ENCODE assay signal across 22 cellular contexts in genomic region chr4:15161439-15161838, GRCh38.
"Had no signal": no experiment of that assay in that cellular context is flagged by ENCODE, and none has a peak within 500 bp of the region (broad histone marks: within the 10 kb centered on the region; RNA-seq: fewer than 3 reads in every experiment).

No MANE protein-coding gene starts in this region.

- DNase-seq: activated CD4-positive, alpha-beta T cell treated with anti-CD3 and anti-CD28 coated beads, Interleukin-2, amount 10 ng/mL, durations not matched to agents 24 days and 14 days; activated CD8-positive, alpha-beta T cell treated with anti-CD3 and anti-CD28 coated beads, Interleukin-2, amount 10 ng/mL, durations not matched to agents 7 days and 5 days; activated naive CD4-positive, alpha-beta T cell treated with anti-CD3 and anti-CD28 coated beads, Interleukin-2, amount 10 ng/mL, durations not matched to agents 7 days and 5 days; activated naive CD8-positive, alpha-beta T cell treated with anti-CD3 and anti-CD28 coated beads, Interleukin-2, amount 50 U/mL, for 24 hours; activated T-cell treated with anti-CD3 and anti-CD28 coated beads, Interleukin-2, amount 50 U/mL, for 24 hours; anterior cingulate cortex; colonic mucosa; erythroblast; heart left ventricle; immature natural killer cell; kidney glomerular epithelial cell; left ventricle myocardium inferior; mammary epithelial cell; psoas muscle; right cardiac atrium; small intestine; stimulated activated CD4-positive, alpha-beta T cell treated with anti-CD3 and anti-CD28 coated beads, Interleukin-4, amount 100 ng/mL, for 1 hour; upper lobe of right lung had no signal

- H3K36me3 Mint-ChIP-seq: activated naive CD4-positive, alpha-beta T cell treated with anti-CD3 and anti-CD28 coated beads, Interleukin-2, amount 10 ng/mL, durations not matched to agents 7 days and 5 days; immature natural killer cell had no signal

- H3K4me3 Mint-ChIP-seq: activated CD4-positive, alpha-beta T cell treated with anti-CD3 and anti-CD28 coated beads, Interleukin-2, amount 10 ng/mL, durations not matched to agents 24 days and 14 days; activated CD8-positive, alpha-beta T cell treated with anti-CD3 and anti-CD28 coated beads, Interleukin-2, amount 10 ng/mL, durations not matched to agents 7 days and 5 days; activated naive CD4-positive, alpha-beta T cell treated with anti-CD3 and anti-CD28 coated beads, Interleukin-2, amount 10 ng/mL, durations not matched to agents 7 days and 5 days; activated naive CD8-positive, alpha-beta T cell treated with anti-CD3 and anti-CD28 coated beads, Interleukin-2, amount 50 U/mL, for 24 hours; activated T-cell treated with anti-CD3 and anti-CD28 coated beads, Interleukin-2, amount 50 U/mL, for 24 hours; central memory CD8-positive, alpha-beta T cell; immature natural killer cell; T-helper 2 cell treated with Interferon-gamma antibody and Interleukin-4, amounts not matched to agents 5 μg/mL and 100 μg/mL, for 36 hours had no signal

- H3K4me1 ChIP-seq: colonic mucosa, gastroesophageal sphincter, heart left ventricle, left ventricle myocardium inferior, psoas muscle, upper lobe of right lung had no signal

- H3K27ac Mint-ChIP-seq: activated CD4-positive, alpha-beta T cell treated with anti-CD3 and anti-CD28 coated beads, Interleukin-2, amount 10 ng/mL, durations not matched to agents 24 days and 14 days; activated CD8-positive, alpha-beta T cell treated with anti-CD3 and anti-CD28 coated beads, Interleukin-2, amount 10 ng/mL, durations not matched to agents 7 days and 5 days; activated naive CD4-positive, alpha-beta T cell treated with anti-CD3 and anti-CD28 coated beads, Interleukin-2, amount 10 ng/mL, durations not matched to agents 7 days and 5 days; activated naive CD8-positive, alpha-beta T cell treated with anti-CD3 and anti-CD28 coated beads, Interleukin-2, amount 50 U/mL, for 24 hours; activated T-cell treated with anti-CD3 and anti-CD28 coated beads, Interleukin-2, amount 50 U/mL, for 24 hours; immature natural killer cell; T-helper 2 cell treated with Interferon-gamma antibody and Interleukin-4, amounts not matched to agents 5 μg/mL and 100 μg/mL, for 36 hours had no signal

- H3K4me3 ChIP-seq: colonic mucosa, gastroesophageal sphincter, heart left ventricle, left ventricle myocardium inferior, psoas muscle, thoracic aorta, upper lobe of right lung had no signal

- H3K27ac ChIP-seq: colonic mucosa, gastroesophageal sphincter, heart left ventricle, left ventricle myocardium inferior, psoas muscle, upper lobe of right lung had no signal

- H3K9me3 Mint-ChIP-seq: activated CD4-positive, alpha-beta T cell treated with anti-CD3 and anti-CD28 coated beads, Interleukin-2, amount 10 ng/mL, durations not matched to agents 24 days and 14 days; activated naive CD4-positive, alpha-beta T cell treated with anti-CD3 and anti-CD28 coated beads, Interleukin-2, amount 10 ng/mL, durations not matched to agents 7 days and 5 days; activated T-cell treated with anti-CD3 and anti-CD28 coated beads, Interleukin-2, amount 50 U/mL, for 24 hours; T-helper 2 cell treated with Interferon-gamma antibody and Interleukin-4, amounts not matched to agents 5 μg/mL and 100 μg/mL, for 36 hours had no signal

- H3K9me3 ChIP-seq: colonic mucosa, gastroesophageal sphincter, left ventricle myocardium inferior, psoas muscle, thoracic aorta, upper lobe of right lung had no signal

- H3K27me3 ChIP-seq: colonic mucosa, gastroesophageal sphincter, heart left ventricle, upper lobe of right lung had no signal

- ATAC-seq: activated CD8-positive, alpha-beta T cell treated with anti-CD3 and anti-CD28 coated beads, Interleukin-2, amount 10 ng/mL, durations not matched to agents 7 days and 5 days; activated naive CD8-positive, alpha-beta T cell treated with anti-CD3 and anti-CD28 coated beads, Interleukin-2, amount 50 U/mL, for 24 hours; gastroesophageal sphincter; heart left ventricle; psoas muscle; right cardiac atrium; upper lobe of right lung had no signal

- H3K4me1 Mint-ChIP-seq: activated CD4-positive, alpha-beta T cell treated with anti-CD3 and anti-CD28 coated beads, Interleukin-2, amount 10 ng/mL, durations not matched to agents 24 days and 14 days; activated naive CD4-positive, alpha-beta T cell treated with anti-CD3 and anti-CD28 coated beads, Interleukin-2, amount 10 ng/mL, durations not matched to agents 7 days and 5 days; activated naive CD8-positive, alpha-beta T cell treated with anti-CD3 and anti-CD28 coated beads, Interleukin-2, amount 50 U/mL, for 24 hours; central memory CD8-positive, alpha-beta T cell; immature natural killer cell had no signal

- H3K36me3 ChIP-seq: colonic mucosa, gastroesophageal sphincter, heart left ventricle, left ventricle myocardium inferior, thoracic aorta, upper lobe of right lung had no signal
